Comparison of ENCODE assay signal across 8 cellular contexts in the genomic region with DNA sequence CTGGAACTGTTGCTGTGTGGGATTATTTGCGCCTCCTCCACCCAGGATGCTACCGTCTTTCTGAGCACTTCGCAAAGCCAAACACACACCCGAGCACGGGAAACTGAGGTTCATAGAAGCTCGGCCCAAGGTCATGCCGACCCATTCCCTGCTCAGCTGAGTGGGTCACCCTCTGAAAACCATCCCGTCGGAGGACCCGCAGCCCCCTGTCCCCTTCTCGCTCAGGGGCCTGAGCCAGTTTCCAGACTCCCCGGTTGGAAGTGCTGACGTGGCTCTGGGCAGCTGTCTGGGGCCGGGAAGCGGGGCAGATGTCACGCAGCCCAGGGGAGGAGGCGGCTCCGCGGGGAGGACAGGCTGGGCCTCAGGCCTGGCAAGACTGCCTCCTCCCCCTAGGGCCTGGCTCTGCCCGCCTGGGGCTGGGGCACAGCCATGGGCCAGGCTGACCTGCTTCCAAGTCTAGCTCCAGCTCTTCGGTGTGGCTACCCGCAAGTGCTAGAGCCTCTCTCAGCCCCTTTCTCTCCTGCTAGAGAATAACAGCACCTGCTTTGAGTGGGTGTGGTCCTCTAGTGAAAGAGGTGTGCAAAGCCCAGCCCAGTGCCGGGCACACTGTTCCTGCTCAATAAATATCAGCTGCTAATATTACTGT. TPM values are rescaled to one million over a fixed set of nuclear protein-coding genes. Genes with fewer than 3 reads are reported as not detected.
DNase-seq lines count a peak whose midpoint lies in the region; ATAC-seq and TF ChIP-seq lines count a peak whose summit lies in the region.

No MANE protein-coding gene starts in this region.

- H3K9ac ChIP-seq in HUES64 (ENCODE audit: low read depth, low read length), result peak overlapping the region; percentile 74

- 15% methylated on average over 23 of the region's 23 CpGs for WGBS in HUES64

- POLR2A ChIA-PET in naive thymus-derived CD4-positive, alpha-beta T cell (lab: Charles Lee), result interaction anchor here (0.5 to 1.2 kb wide), 3 partner anchors 13 to 77 kb away, joined by 3 to 4 read pairs (median 3); a partner anchor contains a TSS

- ATAC-seq in activated naive CD4-positive, alpha-beta T cell treated with anti-CD3 and anti-CD28 coated beads, Interleukin-2, amount 50 U/mL, for 72 hours, result no peak
- ATAC-seq in T-helper 17 cell, result no peak
- peak; percentile 10 for ATAC-seq in naive thymus-derived CD4-positive, alpha-beta T cell
- no peak for ATAC-seq in GM18870 (IDR thresholded peaks at IDR 0.05; ENCODE audit: unreplicated experiment)
- no peak for ATAC-seq in GM21825 (IDR thresholded peaks at IDR 0.05; ENCODE audit: unreplicated experiment)

- H3K27ac ChIP-seq in HUES64 (ENCODE audit: low read depth, low read length), result peak overlapping the region; percentile 90
- H3K27ac ChIP-seq in naive thymus-derived CD4-positive, alpha-beta T cell (ENCODE audit: low read depth, low read length), result no peak overlapping the region

- H3K4me1 Mint-ChIP-seq in activated naive CD4-positive, alpha-beta T cell treated with anti-CD3 and anti-CD28 coated beads, Interleukin-2, amount 10 ng/mL, durations not matched to agents 7 days and 5 days, result peaks cover 43% of the 10 kb centered on the region
- H3K4me1 Mint-ChIP-seq in T-helper 17 cell, result peaks cover 33% of the 10 kb centered on the region
- peaks cover 22 to 48% (median 39%) of the 10 kb centered on the region in 7 donors for H3K4me1 Mint-ChIP-seq in naive thymus-derived CD4-positive, alpha-beta T cell

- H3K4me3 ChIP-seq in HUES64 (ENCODE audit: low read length) (peak overlapping the region; percentile 55), fibroblast of the aortic adventitia (ENCODE audit: low read depth, low read length) (peak overlapping the region; percentile 31)
- no peak overlapping the region for H3K4me3 ChIP-seq in naive thymus-derived CD4-positive, alpha-beta T cell (ENCODE audit: low read length)

- H3K36me3 Mint-ChIP-seq in activated naive CD4-positive, alpha-beta T cell treated with anti-CD3 and anti-CD28 coated beads, Interleukin-2, amount 10 ng/mL, durations not matched to agents 7 days and 5 days, result peaks cover 7% of the 10 kb centered on the region
- H3K36me3 Mint-ChIP-seq in activated naive CD4-positive, alpha-beta T cell treated with anti-CD3 and anti-CD28 coated beads, Interleukin-2, amount 50 U/mL, for 72 hours, result no peaks in the 10 kb centered on the region
- H3K36me3 Mint-ChIP-seq in T-helper 17 cell (ENCODE audit: low read depth), result peaks cover 2% of the 10 kb centered on the region
- H3K36me3 Mint-ChIP-seq in naive thymus-derived CD4-positive, alpha-beta T cell, result peaks cover 0 to 5% (median 0%) of the 10 kb centered on the region in 5 donors

- intact Hi-C loops in naive thymus-derived CD4-positive, alpha-beta T cell (cut with micrococcal nuclease), result loop anchor here in 1 of 2 donors (5.0 to 10.0 kb wide), 2 partner anchors 109 to 207 kb away; no protein-coding TSS in a partner anchor

- TF ChIP-seq CTCF in fibroblast of the aortic adventitia (IDR thresholded peaks at IDR 0.05; ENCODE audit: insufficient read depth, low read length), result no peak

- H3K36me3 ChIP-seq in HUES64 (ENCODE audit: insufficient read depth, low read length), result no peaks in the 10 kb centered on the region
- H3K36me3 ChIP-seq in naive thymus-derived CD4-positive, alpha-beta T cell (ENCODE audit: control insufficient read depth in 2 of 3, insufficient read depth in 3 of 3, low read length in 3 of 3), result no peaks in the 10 kb centered on the region

- 0 out of 2 replicates have a peak, but pooled peaks cover 4% of the 10 kb centered on the region for H3K27me3 ChIP-seq in HUES64 (ENCODE audit: insufficient read depth, low read length)
- no peaks in the 10 kb centered on the region for H3K27me3 ChIP-seq in naive thymus-derived CD4-positive, alpha-beta T cell (ENCODE audit: control insufficient read depth in 2 of 2, insufficient read depth in 2 of 2, low read length in 2 of 2)

- CTCF ChIA-PET in activated naive CD4-positive, alpha-beta T cell treated with anti-CD3 and anti-CD28 coated beads, Interleukin-2, amount 10 ng/mL, durations not matched to agents 7 days and 5 days (lab: Charles Lee), result interaction anchor here (1.0 to 1.6 kb wide), 4 partner anchors 10 to 127 kb away, joined by 3 to 5 read pairs (median 3); a partner anchor contains a TSS
- CTCF ChIA-PET in naive thymus-derived CD4-positive, alpha-beta T cell (lab: Charles Lee), result interaction anchor here (0.9 to 1.4 kb wide), 3 partner anchors 11 to 63 kb away, joined by 3 to 4 read pairs (median 3); no protein-coding TSS in a partner anchor

- no peaks in the 10 kb centered on the region for H3K9me3 ChIP-seq in HUES64 (ENCODE audit: insufficient read depth, low read depth, low read length)
- H3K9me3 ChIP-seq in T-helper 17 cell (ENCODE audit: control insufficient read depth, low read length, poor library complexity, severe bottlenecking), result no peaks in the 10 kb centered on the region
- no peaks in the 10 kb centered on the region for H3K9me3 ChIP-seq in naive thymus-derived CD4-positive, alpha-beta T cell (ENCODE audit: control insufficient read depth in 2 of 3, low read length in 3 of 3)

- no peak overlapping the region for H3K4me3 Mint-ChIP-seq in activated naive CD4-positive, alpha-beta T cell treated with anti-CD3 and anti-CD28 coated beads, Interleukin-2, amount 10 ng/mL, durations not matched to agents 7 days and 5 days
- H3K4me3 Mint-ChIP-seq in T-helper 17 cell, result peak overlapping the region; percentile 71
- peak overlapping the region in 9 of 10 donors; percentile 63 to 82 (median 72) for H3K4me3 Mint-ChIP-seq in naive thymus-derived CD4-positive, alpha-beta T cell

- peaks cover 6% of the 10 kb centered on the region for H3K27me3 Mint-ChIP-seq in activated naive CD4-positive, alpha-beta T cell treated with anti-CD3 and anti-CD28 coated beads, Interleukin-2, amount 10 ng/mL, durations not matched to agents 7 days and 5 days
- H3K27me3 Mint-ChIP-seq in T-helper 17 cell, result no peaks in the 10 kb centered on the region
- H3K27me3 Mint-ChIP-seq in naive thymus-derived CD4-positive, alpha-beta T cell, result peaks cover 0 to 5% (median 0%) of the 10 kb centered on the region in 5 donors

- no peak for DNase-seq in activated naive CD4-positive, alpha-beta T cell treated with anti-CD3 and anti-CD28 coated beads, Interleukin-2, amount 10 ng/mL, durations not matched to agents 7 days and 5 days
- no peak for DNase-seq in activated naive CD4-positive, alpha-beta T cell treated with anti-CD3 and anti-CD28 coated beads, Interleukin-2, amount 50 U/mL, for 72 hours (ENCODE audit: low spot score in 2 of 2)
- no peak for DNase-seq in T-helper 17 cell
- peak; percentile 74 for DNase-seq in fibroblast of the aortic adventitia (ENCODE audit: low read depth)
- peak in 1 of 9 donors; percentile 22 for DNase-seq in naive thymus-derived CD4-positive, alpha-beta T cell

- peak overlapping the region; percentile 59 for H3K27ac Mint-ChIP-seq in activated naive CD4-positive, alpha-beta T cell treated with anti-CD3 and anti-CD28 coated beads, Interleukin-2, amount 10 ng/mL, durations not matched to agents 7 days and 5 days
- peak overlapping the region in 1 of 2 donors; percentile 16 for H3K27ac Mint-ChIP-seq in activated naive CD4-positive, alpha-beta T cell treated with anti-CD3 and anti-CD28 coated beads, Interleukin-2, amount 50 U/mL, for 72 hours
- H3K27ac Mint-ChIP-seq in T-helper 17 cell, result no peak overlapping the region
- H3K27ac Mint-ChIP-seq in naive thymus-derived CD4-positive, alpha-beta T cell, result peak overlapping the region in 3 of 9 donors; percentile 38 to 72 (median 41)

- H3K9me3 Mint-ChIP-seq in activated naive CD4-positive, alpha-beta T cell treated with anti-CD3 and anti-CD28 coated beads, Interleukin-2, amount 10 ng/mL, durations not matched to agents 7 days and 5 days, result no peaks in the 10 kb centered on the region
- no peaks in the 10 kb centered on the region for H3K9me3 Mint-ChIP-seq in activated naive CD4-positive, alpha-beta T cell treated with anti-CD3 and anti-CD28 coated beads, Interleukin-2, amount 50 U/mL, for 72 hours
- peaks cover 0 to 3% (median 0%) of the 10 kb centered on the region in 11 donors for H3K9me3 Mint-ChIP-seq in naive thymus-derived CD4-positive, alpha-beta T cell

- H3K4me1 ChIP-seq in HUES64 (ENCODE audit: insufficient read depth, low read length), result peaks cover 68% of the 10 kb centered on the region
- H3K4me1 ChIP-seq in naive thymus-derived CD4-positive, alpha-beta T cell (ENCODE audit: control insufficient read depth in 2 of 2, insufficient read depth in 2 of 2, low read length in 2 of 2), result peaks cover 27 to 28% of the 10 kb centered on the region in 2 donors

RNA-seq across cellular contexts. Expression of a gene that starts 9.9 kb away (rescaled TPM):
- total RNA-seq in activated naive CD4-positive, alpha-beta T cell treated with anti-CD3 and anti-CD28 coated beads, Interleukin-2, amount 50 U/mL, for 72 hours, result 1 to 10 TPM; 1.8 to 3.5 TPM
- polyA plus RNA-seq in HUES64 (2013, experiment 1 of 2), result 83.6 TPM
- 88.1 TPM for polyA plus RNA-seq in HUES64 (2013, experiment 2 of 2)
- total RNA-seq in T-helper 17 cell, result 1 to 10 TPM; 3.2 to 4.3 TPM
- total RNA-seq in fibroblast of the aortic adventitia (ENCODE audit: low replicate concordance), result 26.1 and 75.9 TPM in 2 replicates
- 10 to 100 TPM in 1 of 5 experiments, 1 to 10 TPM in 3, under 1 TPM in 1; 0.73 to 21.4 (median 3.5) TPM for total RNA-seq in naive thymus-derived CD4-positive, alpha-beta T cell
- 1 to 10 TPM; 1.7 to 2.2 TPM for polyA plus RNA-seq in naive thymus-derived CD4-positive, alpha-beta T cell
